Comparison of ENCODE assay signal across 8 cellular contexts in the genomic region with DNA sequence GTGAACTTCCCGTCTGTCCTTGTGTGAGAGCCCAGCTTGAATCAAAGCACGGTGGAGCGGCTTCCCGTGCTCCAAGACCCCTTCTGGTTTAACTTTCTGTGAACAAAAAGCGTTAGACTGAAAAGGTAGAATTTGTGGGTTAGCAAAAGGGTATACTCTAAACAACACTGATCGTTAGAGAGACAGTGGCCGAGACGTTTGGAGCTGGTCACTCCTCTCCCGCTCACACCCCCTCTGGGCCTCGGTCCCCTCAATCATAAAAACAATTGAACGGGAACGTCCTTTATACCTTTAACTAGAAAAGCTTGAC. TPM values are rescaled to one million over a fixed set of nuclear protein-coding genes. Genes with fewer than 3 reads are reported as not detected.
DNase-seq lines count a peak whose midpoint lies in the region; ATAC-seq and TF ChIP-seq lines count a peak whose summit lies in the region.

No MANE protein-coding gene starts in this region.

- H3K4me3 Mint-ChIP-seq in H9 (peak overlapping the region; percentile 94 to 97), WTC11 (peak overlapping the region; percentile 88)

- H3K79me2 ChIP-seq in H9 (ENCODE audit: insufficient read depth, low read length) (peaks cover 1% of the 10 kb centered on the region; the same call in 1 of the 2 replicates), smooth muscle cell (ENCODE audit: low read depth) (peaks cover 8% of the 10 kb centered on the region)

- H3K23me2 ChIP-seq in H9 (ENCODE audit: insufficient read length, low read depth, low read length, poor library complexity, severe bottlenecking) = peaks cover 9% of the 10 kb centered on the region

- H3K27me3 ChIP-seq in H9 (ENCODE audit: insufficient read depth, low read length) = no peaks in the 10 kb centered on the region
- no peaks in the 10 kb centered on the region for H3K27me3 ChIP-seq in left ventricle myocardium inferior (ENCODE audit: low read depth)
- H3K27me3 ChIP-seq in smooth muscle cell (ENCODE audit: low read depth) = no peaks in the 10 kb centered on the region

- no CpG with 5 or more reads among the region's 12 CpGs for WGBS in H9 (ENCODE audit: extremely low coverage, insufficient read length, low lambda C conversion rate)
- WGBS in smooth muscle cell (ENCODE audit: low lambda C conversion rate) = 2% methylated on average over 12 of the region's 12 CpGs

- H3K36me3 Mint-ChIP-seq in H9 (ENCODE audit: insufficient read depth in 1 of 3, low read depth in 3 of 3) = peaks cover 25 to 60% (median 48%) of the 10 kb centered on the region in 3 experiments; a peak in 6 of 7 replicates
- H3K36me3 Mint-ChIP-seq in WTC11 = peaks cover 25% of the 10 kb centered on the region

- H3K9ac ChIP-seq in H9 (ENCODE audit: extremely low read depth, insufficient read length, low read length) (peak overlapping the region; percentile 65), smooth muscle cell (ENCODE audit: low read depth) (peak overlapping the region; percentile 97)

- peak overlapping the region; percentile 84 for H3K4me2 ChIP-seq in H9 (ENCODE audit: insufficient read depth, insufficient read length, low read length)
- H3K4me2 ChIP-seq in smooth muscle cell = peak overlapping the region; percentile 95

- ATAC-seq in WTC11 (no peak), GM19455 (IDR thresholded peaks at IDR 0.05; ENCODE audit: unreplicated experiment) (no peak)

- no peak overlapping the region for H3K23ac ChIP-seq in H9 (ENCODE audit: insufficient read length, low read depth, low read length)

- H3K27me3 Mint-ChIP-seq in H9 (ENCODE audit: low read depth) (no peaks in the 10 kb centered on the region; the same call in 1 of the 2 replicates), WTC11 (ENCODE audit: low read depth) (no peaks in the 10 kb centered on the region)

- CTCF ChIA-PET in WTC11 (lab: Charles Lee) = interaction anchor here (1.2 to 2.1 kb wide), 4 partner anchors 36 to 117 kb away, joined by 3 to 12 read pairs (median 7); partner anchors contain the start of gene ORAI2

- H3K56ac ChIP-seq in H9 (ENCODE audit: insufficient read length, low read depth, low read length) = no peak overlapping the region

- intact Hi-C loops in left ventricle myocardium inferior (cut with micrococcal nuclease) = no loop called here

- H4K91ac ChIP-seq in H9 (ENCODE audit: insufficient read length, low read depth, low read length) = no peak overlapping the region

- H3K9me3 Mint-ChIP-seq in H9 (no peaks in the 10 kb centered on the region; a peak in 1 of 5 replicates), WTC11 (no peaks in the 10 kb centered on the region)

- peak overlapping the region; percentile 91 for H3K4me3 ChIP-seq in left ventricle myocardium inferior
- peak overlapping the region; percentile 96 for H3K4me3 ChIP-seq in smooth muscle cell

- no peak overlapping the region for H3K4ac ChIP-seq in H9 (ENCODE audit: low read depth, low read length)

- TF ChIP-seq CTCF in H9 (conservative IDR thresholded peaks at IDR 0.05) = no peak
- TF ChIP-seq CTCF in WTC11 (IDR thresholded peaks at IDR 0.05) = no peak
- no peak for TF ChIP-seq CTCF in left ventricle myocardium inferior (IDR thresholded peaks at IDR 0.05; ENCODE audit: borderline replicate concordance)
- no peak for TF ChIP-seq CTCF in smooth muscle cell (IDR thresholded peaks at IDR 0.05; ENCODE audit: borderline replicate concordance, insufficient read depth, poor library complexity, severe bottlenecking)

- H2BK15ac ChIP-seq in H9 (ENCODE audit: low read depth, low read length) = no peak overlapping the region

- H2BK12ac ChIP-seq in H9 (ENCODE audit: insufficient read length, low read depth, low read length) = no peak overlapping the region

- no peak overlapping the region for H2BK20ac ChIP-seq in H9 (ENCODE audit: low read depth, low read length, poor library complexity, severe bottlenecking)

- H4K20me1 ChIP-seq in H9 (ENCODE audit: control insufficient read depth, insufficient read depth, insufficient read length) = no peaks in the 10 kb centered on the region
- H4K20me1 ChIP-seq in smooth muscle cell (ENCODE audit: low read depth) = no peaks in the 10 kb centered on the region

- no peak overlapping the region for H3T11ph ChIP-seq in H9 (ENCODE audit: low read length)

- H3K18ac ChIP-seq in H9 (ENCODE audit: insufficient read length, low read depth, low read length) = peak overlapping the region; percentile 6

- H3K4me1 Mint-ChIP-seq in H9 (peaks cover 11 to 12% of the 10 kb centered on the region in 2 experiments), WTC11 (peaks cover 5% of the 10 kb centered on the region)

- no peak overlapping the region for H4K5ac ChIP-seq in H9 (ENCODE audit: insufficient read length, low read depth, low read length)

- no peak overlapping the region for H4K8ac ChIP-seq in H9 (replicated peaks; ENCODE audit: insufficient read length, low read depth, low read length)

- H3K4me1 ChIP-seq in H9 (ENCODE audit: insufficient read depth, low read length) = no peaks in the 10 kb centered on the region
- peaks cover 30% of the 10 kb centered on the region for H3K4me1 ChIP-seq in left ventricle myocardium inferior
- H3K4me1 ChIP-seq in smooth muscle cell (ENCODE audit: low read depth) = no peaks in the 10 kb centered on the region

- POLR2A ChIA-PET in WTC11 (lab: Charles Lee) = interaction anchor here (0.7 to 2.0 kb wide), 3 partner anchors 33 to 632 kb away, joined by 3 to 8 read pairs (median 4); no protein-coding TSS in a partner anchor

- no peak overlapping the region for H2AK5ac ChIP-seq in H9 (ENCODE audit: insufficient read length, low read length)

- H3K27ac ChIP-seq in H9 (ENCODE audit: insufficient read length, low read depth, low read length) (peak overlapping the region; percentile 2), left ventricle myocardium inferior (replicated peaks) (peak overlapping the region; percentile 89), smooth muscle cell (ENCODE audit: low read depth) (peak overlapping the region; percentile 96)

- no peak overlapping the region for H2BK120ac ChIP-seq in H9 (ENCODE audit: low read depth, low read length, poor library complexity, severe bottlenecking)

- H3K9me3 ChIP-seq in H9 (ENCODE audit: control insufficient read depth, low read depth, low read length) = no peaks in the 10 kb centered on the region
- H3K9me3 ChIP-seq in left ventricle myocardium inferior (replicated peaks) = no peaks in the 10 kb centered on the region
- H3K9me3 ChIP-seq in smooth muscle cell (replicated peaks; ENCODE audit: low read depth) = no peaks in the 10 kb centered on the region

- no peak overlapping the region for H2BK5ac ChIP-seq in H9 (ENCODE audit: insufficient read length, low read length)

- H3K79me1 ChIP-seq in H9 (ENCODE audit: insufficient read depth, low read depth, low read length, poor library complexity, severe bottlenecking) = peaks cover 3% of the 10 kb centered on the region

- peaks cover 17% of the 10 kb centered on the region for H3F3A ChIP-seq in smooth muscle cell (ENCODE audit: low read depth)

- H2AFZ ChIP-seq in H9 (ENCODE audit: low read length) (no peak overlapping the region), smooth muscle cell (ENCODE audit: low read depth) (peak overlapping the region; percentile 62)

- H3K14ac ChIP-seq in H9 (ENCODE audit: insufficient read depth, low read length) = peak overlapping the region; percentile 76; the same call in 1 of the 2 replicates

- peaks cover 42% of the 10 kb centered on the region for H3K36me3 ChIP-seq in left ventricle myocardium inferior
- peaks cover 4% of the 10 kb centered on the region for H3K36me3 ChIP-seq in smooth muscle cell (ENCODE audit: low read depth)

- DNase-seq in H9 (no peak), WTC11 (ENCODE audit: low spot score) (no peak), left ventricle myocardium inferior (no peak), smooth muscle cell (lab: John Stamatoyannopoulos, UW; ENCODE audit: unreplicated experiment) (no peak), pons (ENCODE audit: low spot score) (no peak), T1000 (lab: John Stamatoyannopoulos, UW) (no peak)
- DNase-seq in activated effector memory CD4-positive, alpha-beta T cell treated with anti-CD3 and anti-CD28 coated beads, Interleukin-2, amount 50 U/mL, for 16 hours = no peak

- H3K27ac Mint-ChIP-seq in H9 = peak overlapping the region; percentile 98 to 100 (median 99)
- H3K27ac Mint-ChIP-seq in WTC11 = peak overlapping the region; percentile 99

TF ChIP-seq in WTC11, 78 proteins besides CTCF, POLR2A, EP300 and RAD21:
- TF ChIP-seq KAT7 (CRISPR knock-in tag; IDR thresholded peaks at IDR 0.05; ENCODE audit: borderline replicate concordance) = 0 out of 2 replicates have a peak, but pooled peaks have one; percentile 8
- TF ChIP-seq, protein P1, sequence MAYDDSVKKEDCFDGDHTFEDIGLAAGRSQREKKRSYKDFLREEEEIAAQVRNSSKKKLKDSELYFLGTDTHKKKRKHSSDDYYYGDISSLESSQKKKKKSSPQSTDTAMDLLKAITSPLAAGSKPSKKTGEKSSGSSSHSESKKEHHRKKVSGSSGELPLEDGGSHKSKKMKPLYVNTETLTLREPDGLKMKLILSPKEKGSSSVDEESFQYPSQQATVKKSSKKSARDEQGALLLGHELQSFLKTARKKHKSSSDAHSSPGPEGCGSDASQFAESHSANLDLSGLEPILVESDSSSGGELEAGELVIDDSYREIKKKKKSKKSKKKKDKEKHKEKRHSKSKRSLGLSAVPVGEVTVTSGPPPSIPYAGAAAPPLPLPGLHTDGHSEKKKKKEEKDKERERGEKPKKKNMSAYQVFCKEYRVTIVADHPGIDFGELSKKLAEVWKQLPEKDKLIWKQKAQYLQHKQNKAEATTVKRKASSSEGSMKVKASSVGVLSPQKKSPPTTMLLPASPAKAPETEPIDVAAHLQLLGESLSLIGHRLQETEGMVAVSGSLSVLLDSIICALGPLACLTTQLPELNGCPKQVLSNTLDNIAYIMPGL (CRISPR knock-in tag; IDR thresholded peaks at IDR 0.05) = no peak
- no peak for TF ChIP-seq FOXK1 (CRISPR knock-in tag; IDR thresholded peaks at IDR 0.05)
- TF ChIP-seq SMAD4 (CRISPR knock-in tag; IDR thresholded peaks at IDR 0.05) = no peak
TF ChIP-seq in WTC11: peak in this region for 1.

RNA-seq across cellular contexts. Expression of gene PRKRIP1, which starts 0.5 kb away (rescaled TPM):
- 36.0 and 38.8 TPM in 2 replicates for total RNA-seq in H9 (2021)
- 27.5 to 34.4 TPM (median 30.1 TPM) in 3 replicates for total RNA-seq in WTC11 (2021)
- total RNA-seq in left ventricle myocardium inferior = 11.1 TPM
- 14.3 and 17.2 TPM in 2 replicates for total RNA-seq in smooth muscle cell
- 34.5 and 51.9 TPM in 2 replicates for polyA plus RNA-seq in smooth muscle cell

RNA-seq across cellular contexts. Expression of gene ORAI2, which starts 36.7 kb away (rescaled TPM):
- total RNA-seq in H9 (2021) = 26.6 and 26.7 TPM in 2 replicates
- 22.2 to 25.9 TPM (median 24.7 TPM) in 3 replicates for total RNA-seq in WTC11 (2021)
- 2.6 TPM for total RNA-seq in left ventricle myocardium inferior
- 43.0 and 47.1 TPM in 2 replicates for total RNA-seq in smooth muscle cell
- polyA plus RNA-seq in smooth muscle cell = 66.1 and 69.8 TPM in 2 replicates

RNA-seq across cellular contexts. Expression of gene SPDYE6, which starts 40.4 kb away (rescaled TPM):
- total RNA-seq in H9 (2021) (not detected in 2 replicates), WTC11 (2021) (not detected in 3 replicates), left ventricle myocardium inferior (not detected), smooth muscle cell (not detected in 2 replicates)
- polyA plus RNA-seq in smooth muscle cell = 0.66 TPM in 1 of 2 replicates, not detected in the other

Comparison
In these comparisons a context has a peak if more than half of its experiments do, and no peak if none do; other contexts are left out.
1. H3K27ac ChIP-seq: peak in every context shown above with its lines; median percentile 96 in smooth muscle cell; 89 in left ventricle myocardium inferior; 2 in H9.